In genomic region chr19:35330475-35330874, GRCh38 we compare ENCODE assay signal across 14 cellular contexts. TPM values are rescaled to one million over a fixed set of nuclear protein-coding genes. Genes with fewer than 3 reads are reported as not detected.
DNase-seq lines count a peak whose midpoint lies in the region; ATAC-seq, FAIRE-seq and TF ChIP-seq lines count a peak whose summit lies in the region.
"Had no signal": no experiment of that assay in that cellular context is flagged by ENCODE, and none has a peak within 500 bp of the region (broad histone marks: within the 10 kb centered on the region; RNA-seq: fewer than 3 reads in every experiment).

No MANE protein-coding gene starts in this region.

- H3K4me2 ChIP-seq in K562 (ENCODE audit: insufficient read depth, low read length) = no peak overlapping the region

- TF ChIP-seq RAD21 in K562 (CRISPR knock-in tag; conservative IDR thresholded peaks at IDR 0.05 in 1 of 2, IDR thresholded peaks at IDR 0.05 in 1 of 2) = no peak

- WGBS in K562 (ENCODE audit: insufficient coverage, low coverage, missing lambda C conversion rate) = 22% methylated on average over 6 of the region's 7 CpGs
- 68 to 76% methylated on average over 7 of the region's 7 CpGs for WGBS in upper lobe of left lung, 2 donors

- no peak for FAIRE-seq in K562 (lab: Jason Lieb, UNC)

- in situ Hi-C loops in K562 (cut with MboI) = loop anchor here (10.0 kb wide), 1 partner anchor 56 kb away; no protein-coding TSS in a partner anchor

- CTCF ChIA-PET in K562 (lab: Yijun Ruan, JAX; ENCODE audit: low intra/inter-chr PET ratio) = no interaction called here

- H3K27ac ChIP-seq in K562 (ENCODE audit: extremely low read depth, low read depth, low read length) (no peak overlapping the region), upper lobe of left lung (no peak overlapping the region)

- H3K4me1 ChIP-seq in K562 (replicated peaks in 1 of 2; ENCODE audit: control insufficient read depth in 2 of 2, insufficient read depth in 2 of 2, low read length in 2 of 2) (peaks cover 2 to 8% of the 10 kb centered on the region in 2 experiments; a peak in 4 of 5 replicates), upper lobe of left lung (no peaks in the 10 kb centered on the region)

- H4K20me1 ChIP-seq in K562 (replicated peaks; ENCODE audit: control insufficient read depth, insufficient read depth, low read length) = no peaks in the 10 kb centered on the region

- no peak overlapping the region for H3K9ac ChIP-seq in K562 (ENCODE audit: insufficient read depth in 1 of 2, low read depth in 2 of 2, low read length in 2 of 2)

- no peaks in the 10 kb centered on the region for H3K79me2 ChIP-seq in K562 (ENCODE audit: control insufficient read depth, insufficient read depth, low read length)

- TF ChIP-seq POLR2A in K562 (conservative IDR thresholded peaks at IDR 0.05) = no peak
- no peak for TF ChIP-seq POLR2A in upper lobe of left lung (IDR thresholded peaks at IDR 0.05)

- no peak overlapping the region for H3K4me3 ChIP-seq in K562
- no peak overlapping the region for H3K4me3 ChIP-seq in upper lobe of left lung

- no peaks in the 10 kb centered on the region for H3K9me1 ChIP-seq in K562 (ENCODE audit: control insufficient read depth, insufficient read depth, low read length)

- TF ChIP-seq EP300 in K562 (IDR thresholded peaks at IDR 0.05; ENCODE audit: low read length) (no peak), upper lobe of left lung (IDR thresholded peaks at IDR 0.05) (no peak)

- H3K36me3 ChIP-seq in K562 (ENCODE audit: control insufficient read depth, insufficient read depth, low read length) (no peaks in the 10 kb centered on the region), upper lobe of left lung (no peaks in the 10 kb centered on the region)

- H3K27me3 ChIP-seq in K562 (ENCODE audit: control insufficient read depth in 2 of 2, insufficient read depth in 2 of 2, low read length in 2 of 2) = no peaks in the 10 kb centered on the region
- H3K27me3 ChIP-seq in upper lobe of left lung = no peaks in the 10 kb centered on the region

- H3K9me3 ChIP-seq in K562 (replicated peaks; ENCODE audit: control insufficient read depth, insufficient read depth, low read depth, low read length) = no peaks in the 10 kb centered on the region
- H3K9me3 ChIP-seq in upper lobe of left lung = no peaks in the 10 kb centered on the region

- ATAC-seq in GM18498 (IDR thresholded peaks at IDR 0.05; ENCODE audit: unreplicated experiment) (peak; percentile 56), GM19452 (IDR thresholded peaks at IDR 0.05; ENCODE audit: unreplicated experiment) (peak; percentile 53), HG03097 (IDR thresholded peaks at IDR 0.05; ENCODE audit: low FRiP score, unreplicated experiment) (peak; percentile 46), K562 (no peak), upper lobe of left lung (ENCODE audit: low FRiP score in 2 of 2) (no peak)
- ATAC-seq: HCT116 had no signal

- POLR2A ChIA-PET in K562 (lab: Yijun Ruan, JAX) = interaction anchor here (1.5 kb wide), 1 partner anchor 11 kb away, joined by 5 read pairs; no protein-coding TSS in a partner anchor

- intact Hi-C loops in K562 (cut with micrococcal nuclease) = no loop called here

- DNase-seq in K562 (ENCODE audit: extremely low read depth in 1 of 4, low spot score in 3 of 4) = no peak
- DNase-seq in activated CD4-positive, alpha-beta T cell treated with anti-CD3 and anti-CD28 coated beads, Interleukin-2, amount 50 U/mL, for 4 hours = no peak
- DNase-seq in Ammon's horn (ENCODE audit: low spot score) = no peak
- no peak for DNase-seq in NCI-H345 (lab: John Stamatoyannopoulos, UW)
- no peak for DNase-seq in upper lobe of left lung
- DNase-seq: activated CD4-positive, alpha-beta T cell treated with anti-CD3 and anti-CD28 coated beads, Interleukin-2, amount 10 ng/mL, durations not matched to agents 24 days and 14 days; anterior cingulate cortex; COR-L47 had no signal

- H2AFZ ChIP-seq in K562 (ENCODE audit: low read depth, low read length) = no peak overlapping the region

- BruUV-seq in K562 (replicated peaks; lab: Mats Ljungman, UMichigan) = no TSS peak

- TF ChIP-seq CTCF in K562 (IDR thresholded peaks at IDR 0.05 in 2 of 3, conservative IDR thresholded peaks at IDR 0.05 in 1 of 3; ENCODE audit: insufficient read depth in 2 of 3, low read depth in 1 of 3, low read length in 3 of 3) = no peak
- TF ChIP-seq CTCF in upper lobe of left lung (IDR thresholded peaks at IDR 0.05) = no peak

RNA-seq across cellular contexts. Expression of gene CD22, which starts 1.5 kb away (rescaled TPM):
- 29.7 and 39.0 TPM in 2 replicates for total RNA-seq in K562 (2011; cell fraction: chromatin; rRNA removed; ENCODE audit: low replicate concordance)
- 22.1 and 24.3 TPM in 2 replicates for total RNA-seq in K562 (2011; cell fraction: nucleolus; rRNA removed)
- 23.2 and 26.7 TPM in 2 replicates for total RNA-seq in K562 (2011; cell fraction: nucleoplasm; rRNA removed)
- 5.0 and 5.3 TPM in 2 replicates for total RNA-seq in K562 (2014; rRNA removed)
- 2.3 and 2.4 TPM in 2 replicates for total RNA-seq in K562 (2014; rRNA removed; fragmentation: Illumina TruSeq; extraction: Trizol)
- 1.7 and 2.1 TPM in 2 replicates for total RNA-seq in K562 (2015; rRNA removed; fragmentation: Illumina TruSeq; extraction: Trizol)
- 3.5 and 5.9 TPM in 2 replicates for total RNA-seq in K562 (2021)
- 2.4 and 4.2 TPM in 2 replicates for polyA plus RNA-seq in K562 (2011; rRNA removed)
- 2.3 and 3.4 TPM in 2 replicates for polyA plus RNA-seq in K562 (2011; cell fraction: cytosol; rRNA removed)
- polyA plus RNA-seq in K562 (2011; cell fraction: nucleus; rRNA removed) = 5.1 and 17.6 TPM in 2 replicates
- polyA plus RNA-seq in K562 (2012) = 3.0 and 4.6 TPM in 2 replicates
- polyA plus RNA-seq in K562 (2014; fragmentation: Illumina TruSeq; extraction: Trizol) = 3.7 and 4.1 TPM in 2 replicates
- under 1 TPM; 0.29 to 0.84 TPM for polyA plus RNA-seq in K562 (2014; fragmentation: Nextera tagmentation; extraction: Ambion mirVana)
- 4.1 and 6.2 TPM in 2 replicates for polyA plus RNA-seq in K562 (2014; rRNA removed)
- 1.4 and 6.6 TPM in 2 replicates for polyA minus RNA-seq in K562 (2011; rRNA and poly(A)+ RNA removed)
- 3.2 TPM in 1 of 2 replicates, not detected in the other for polyA minus RNA-seq in K562 (2011; cell fraction: cytosol; rRNA and poly(A)+ RNA removed)
- 1.6 and 3.8 TPM in 2 replicates for polyA minus RNA-seq in K562 (2011; cell fraction: nucleus; rRNA and poly(A)+ RNA removed)
- 10 to 100 TPM in 5 of 6 donors, 1 to 10 TPM in 1; 8.8 to 36.7 (median 24.7) TPM for total RNA-seq in upper lobe of left lung

RNA-seq across cellular contexts. Expression of gene FFAR1, which starts 17.2 kb away (rescaled TPM):
- 0.28 TPM in 1 of 2 replicates, not detected in the other for total RNA-seq in K562 (2011; cell fraction: chromatin; rRNA removed; ENCODE audit: low replicate concordance)
- 0.13 and 0.17 TPM in 2 replicates for total RNA-seq in K562 (2011; cell fraction: nucleolus; rRNA removed)
- not detected in 2 replicates for total RNA-seq in K562 (2011; cell fraction: nucleoplasm; rRNA removed)
- not detected in 2 replicates for total RNA-seq in K562 (2014; rRNA removed)
- total RNA-seq in K562 (2014; rRNA removed; fragmentation: Illumina TruSeq; extraction: Trizol) = not detected in 2 replicates
- not detected in 2 replicates for total RNA-seq in K562 (2015; rRNA removed; fragmentation: Illumina TruSeq; extraction: Trizol)
- not detected in 2 replicates for total RNA-seq in K562 (2021)
- polyA plus RNA-seq in K562 (2011; rRNA removed) = not detected in 2 replicates
- not detected in 2 replicates for polyA plus RNA-seq in K562 (2011; cell fraction: cytosol; rRNA removed)
- 0.06 TPM in 1 of 2 replicates, not detected in the other for polyA plus RNA-seq in K562 (2011; cell fraction: nucleus; rRNA removed)
- not detected in 2 replicates for polyA plus RNA-seq in K562 (2012)
- polyA plus RNA-seq in K562 (2014; fragmentation: Illumina TruSeq; extraction: Trizol) = not detected in 2 replicates
- polyA plus RNA-seq in K562 (2014; fragmentation: Nextera tagmentation; extraction: Ambion mirVana) = not detected
- polyA plus RNA-seq in K562 (2014; rRNA removed) = not detected in 2 replicates
- not detected in 2 replicates for polyA minus RNA-seq in K562 (2011; rRNA and poly(A)+ RNA removed)
- not detected in 2 replicates for polyA minus RNA-seq in K562 (2011; cell fraction: cytosol; rRNA and poly(A)+ RNA removed)
- not detected in 2 replicates for polyA minus RNA-seq in K562 (2011; cell fraction: nucleus; rRNA and poly(A)+ RNA removed)
- under 1 TPM in 1 of 6 donors, not detected in 5; 0.17 TPM for total RNA-seq in upper lobe of left lung
- total RNA-seq: RPMI7951 had no signal
- polyA plus RNA-seq: esophagus had no signal

RNA-seq across cellular contexts. Expression of gene FFAR3, which starts 27.8 kb away (rescaled TPM):
- not detected in 2 replicates for total RNA-seq in K562 (2011; cell fraction: chromatin; rRNA removed; ENCODE audit: low replicate concordance)
- total RNA-seq in K562 (2011; cell fraction: nucleolus; rRNA removed) = not detected in 2 replicates
- not detected in 2 replicates for total RNA-seq in K562 (2011; cell fraction: nucleoplasm; rRNA removed)
- total RNA-seq in K562 (2014; rRNA removed) = not detected in 2 replicates
- not detected in 2 replicates for total RNA-seq in K562 (2014; rRNA removed; fragmentation: Illumina TruSeq; extraction: Trizol)
- not detected in 2 replicates for total RNA-seq in K562 (2015; rRNA removed; fragmentation: Illumina TruSeq; extraction: Trizol)
- total RNA-seq in K562 (2021) = not detected in 2 replicates
- not detected in 2 replicates for polyA plus RNA-seq in K562 (2011; rRNA removed)
- not detected in 2 replicates for polyA plus RNA-seq in K562 (2011; cell fraction: cytosol; rRNA removed)
- polyA plus RNA-seq in K562 (2011; cell fraction: nucleus; rRNA removed) = not detected in 2 replicates
- polyA plus RNA-seq in K562 (2012) = not detected in 2 replicates
- polyA plus RNA-seq in K562 (2014; fragmentation: Illumina TruSeq; extraction: Trizol) = not detected in 2 replicates
- not detected for polyA plus RNA-seq in K562 (2014; fragmentation: Nextera tagmentation; extraction: Ambion mirVana)
- polyA plus RNA-seq in K562 (2014; rRNA removed) = not detected in 2 replicates
- polyA minus RNA-seq in K562 (2011; rRNA and poly(A)+ RNA removed) = not detected in 2 replicates
- not detected in 2 replicates for polyA minus RNA-seq in K562 (2011; cell fraction: cytosol; rRNA and poly(A)+ RNA removed)
- polyA minus RNA-seq in K562 (2011; cell fraction: nucleus; rRNA and poly(A)+ RNA removed) = not detected in 2 replicates
- total RNA-seq in upper lobe of left lung = under 1 TPM in 1 of 6 donors, not detected in 5; 0.24 TPM
- total RNA-seq: RPMI7951 had no signal
- polyA plus RNA-seq: esophagus had no signal

RNA-seq across cellular contexts. Expression of gene MAG, which starts 38.5 kb away (rescaled TPM):
- 9.6 and 21.9 TPM in 2 replicates for total RNA-seq in K562 (2011; cell fraction: chromatin; rRNA removed; ENCODE audit: low replicate concordance)
- 25.2 and 25.7 TPM in 2 replicates for total RNA-seq in K562 (2011; cell fraction: nucleolus; rRNA removed)
- total RNA-seq in K562 (2011; cell fraction: nucleoplasm; rRNA removed) = 12.0 and 17.2 TPM in 2 replicates
- total RNA-seq in K562 (2014; rRNA removed) (6.3 and 9.0 TPM in 2 replicates), K562 (2014; rRNA removed; fragmentation: Illumina TruSeq; extraction: Trizol) (0.67 and 1.1 TPM in 2 replicates), K562 (2015; rRNA removed; fragmentation: Illumina TruSeq; extraction: Trizol) (2.8 and 4.6 TPM in 2 replicates), K562 (2021) (6.4 and 7.7 TPM in 2 replicates), upper lobe of left lung (1 to 10 TPM in 2 of 6 donors, under 1 TPM in 2, not detected in 2; 0.51 to 6.2 (median 2.2) TPM)
- polyA plus RNA-seq in K562 (2011; rRNA removed) (1.4 and 1.6 TPM in 2 replicates), K562 (2014; fragmentation: Illumina TruSeq; extraction: Trizol) (0.61 and 3.3 TPM in 2 replicates), K562 (2014; fragmentation: Nextera tagmentation; extraction: Ambion mirVana) (under 1 TPM; 0.11 to 0.39 TPM), K562 (2014; rRNA removed) (2.9 and 10.0 TPM in 2 replicates)
- polyA plus RNA-seq in K562 (2011; cell fraction: cytosol; rRNA removed) = 1.6 and 6.7 TPM in 2 replicates
- polyA plus RNA-seq in K562 (2011; cell fraction: nucleus; rRNA removed) = 1.9 and 8.2 TPM in 2 replicates
- polyA plus RNA-seq in K562 (2012) = 2.3 and 5.2 TPM in 2 replicates
- polyA minus RNA-seq in K562 (2011; rRNA and poly(A)+ RNA removed) = 1.4 TPM in 1 of 2 replicates, not detected in the other
- 3.0 and 8.6 TPM in 2 replicates for polyA minus RNA-seq in K562 (2011; cell fraction: cytosol; rRNA and poly(A)+ RNA removed)
- polyA minus RNA-seq in K562 (2011; cell fraction: nucleus; rRNA and poly(A)+ RNA removed) = 3.8 and 6.6 TPM in 2 replicates
- total RNA-seq: activated CD4-positive, alpha-beta T cell treated with anti-CD3 and anti-CD28 coated beads, Interleukin-2, amount 10 ng/mL, durations not matched to agents 24 days and 14 days; RPMI7951 had no signal
- polyA plus RNA-seq: esophagus had no signal

RNA-seq across cellular contexts. Expression of gene GPR42, which starts 40.4 kb away (rescaled TPM):
- total RNA-seq in K562 (2011; cell fraction: chromatin; rRNA removed; ENCODE audit: low replicate concordance) = not detected in 2 replicates
- not detected in 2 replicates for total RNA-seq in K562 (2011; cell fraction: nucleolus; rRNA removed)
- not detected in 2 replicates for total RNA-seq in K562 (2011; cell fraction: nucleoplasm; rRNA removed)
- not detected in 2 replicates for total RNA-seq in K562 (2014; rRNA removed)
- not detected in 2 replicates for total RNA-seq in K562 (2014; rRNA removed; fragmentation: Illumina TruSeq; extraction: Trizol)
- not detected in 2 replicates for total RNA-seq in K562 (2015; rRNA removed; fragmentation: Illumina TruSeq; extraction: Trizol)
- not detected in 2 replicates for total RNA-seq in K562 (2021)
- polyA plus RNA-seq in K562 (2011; rRNA removed) = not detected in 2 replicates
- polyA plus RNA-seq in K562 (2011; cell fraction: cytosol; rRNA removed) = not detected in 2 replicates
- polyA plus RNA-seq in K562 (2011; cell fraction: nucleus; rRNA removed) = not detected in 2 replicates
- polyA plus RNA-seq in K562 (2012) = 0.10 TPM in 1 of 2 replicates, not detected in the other
- polyA plus RNA-seq in K562 (2014; fragmentation: Illumina TruSeq; extraction: Trizol) = not detected in 2 replicates
- not detected for polyA plus RNA-seq in K562 (2014; fragmentation: Nextera tagmentation; extraction: Ambion mirVana)
- not detected in 2 replicates for polyA plus RNA-seq in K562 (2014; rRNA removed)
- not detected in 2 replicates for polyA minus RNA-seq in K562 (2011; rRNA and poly(A)+ RNA removed)
- polyA minus RNA-seq in K562 (2011; cell fraction: cytosol; rRNA and poly(A)+ RNA removed) = not detected in 2 replicates
- polyA minus RNA-seq in K562 (2011; cell fraction: nucleus; rRNA and poly(A)+ RNA removed) = not detected in 2 replicates
- total RNA-seq in upper lobe of left lung = under 1 TPM in 2 of 6 donors, not detected in 4; 0.14 to 0.17 TPM
- total RNA-seq: RPMI7951 had no signal
- polyA plus RNA-seq: esophagus had no signal

Comparison
In these comparisons a context has a peak if more than half of its experiments do, and no peak if none do; other contexts are left out.
1. ATAC-seq: peak in GM18498 (single experiment), GM19452 (single experiment) and HG03097 (single experiment); none in K562 (single experiment) and upper lobe of left lung (0 of 2).